In the genomic region with DNA sequence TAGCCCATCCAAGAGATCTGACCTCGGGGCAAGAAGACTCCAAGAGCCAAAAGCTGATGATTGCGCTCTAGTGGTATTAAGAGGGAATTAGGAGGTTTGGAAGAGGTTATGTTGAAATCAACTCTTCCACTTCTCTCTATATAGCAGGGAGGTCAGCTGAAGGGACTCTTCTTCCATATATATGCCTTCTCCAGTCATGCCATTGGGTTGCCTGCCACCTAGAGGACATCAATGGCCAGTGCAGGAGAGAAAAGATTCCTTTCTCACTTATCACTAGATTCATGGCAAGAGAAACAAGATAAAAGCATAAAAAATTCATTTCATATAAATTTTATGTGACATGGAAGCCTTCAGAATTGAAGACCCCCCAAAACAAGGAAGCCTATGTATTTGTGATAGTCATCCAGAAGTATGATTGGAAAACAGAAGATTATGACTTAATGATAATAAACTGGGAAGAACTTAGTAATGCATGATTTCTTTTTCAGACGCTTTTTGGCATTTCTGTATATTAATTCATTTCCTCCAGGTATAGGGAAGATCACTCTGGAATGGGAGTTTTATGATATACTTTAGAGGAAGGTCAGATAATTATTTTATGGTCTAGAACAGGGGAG, we compare ENCODE assay signal across 8 cellular contexts.
DNase-seq lines count a peak whose midpoint lies in the region; ATAC-seq and TF ChIP-seq lines count a peak whose summit lies in the region.

No MANE protein-coding gene starts in this region.

- no peaks in the 10 kb centered on the region for H3K9me3 ChIP-seq in ascending aorta

- H3K27me3 Mint-ChIP-seq in activated CD4-positive, alpha-beta T cell treated with anti-CD3 and anti-CD28 coated beads, Interleukin-2, amount 10 ng/mL, durations not matched to agents 7 days and 5 days = peaks cover 1% of the 10 kb centered on the region

- no peak overlapping the region for H3K4me3 ChIP-seq in ascending aorta

- no peak overlapping the region for H3K27ac Mint-ChIP-seq in activated CD4-positive, alpha-beta T cell treated with anti-CD3 and anti-CD28 coated beads, Interleukin-2, amount 10 ng/mL, durations not matched to agents 7 days and 5 days

- no peaks in the 10 kb centered on the region for H3K4me1 Mint-ChIP-seq in activated CD4-positive, alpha-beta T cell treated with anti-CD3 and anti-CD28 coated beads, Interleukin-2, amount 10 ng/mL, durations not matched to agents 7 days and 5 days

- peak; percentile 15 to 63 (median 48) for TF ChIP-seq CTCF in ascending aorta (IDR thresholded peaks at IDR 0.05)

- H3K4me1 ChIP-seq in ascending aorta = no peaks in the 10 kb centered on the region

- CTCF ChIA-PET in activated CD4-positive, alpha-beta T cell treated with anti-CD3 and anti-CD28 coated beads, Interleukin-2, amount 10 ng/mL, durations not matched to agents 7 days and 5 days (lab: Charles Lee) = no interaction called here

- POLR2A ChIA-PET in activated CD4-positive, alpha-beta T cell treated with anti-CD3 and anti-CD28 coated beads, Interleukin-2, amount 10 ng/mL, durations not matched to agents 7 days and 5 days (lab: Charles Lee) = no interaction called here

- H3K36me3 Mint-ChIP-seq in activated CD4-positive, alpha-beta T cell treated with anti-CD3 and anti-CD28 coated beads, Interleukin-2, amount 10 ng/mL, durations not matched to agents 7 days and 5 days (ENCODE audit: low read depth) = no peaks in the 10 kb centered on the region

- H3K36me3 ChIP-seq in ascending aorta = no peaks in the 10 kb centered on the region

- no peaks in the 10 kb centered on the region for H3K9me3 Mint-ChIP-seq in activated CD4-positive, alpha-beta T cell treated with anti-CD3 and anti-CD28 coated beads, Interleukin-2, amount 10 ng/mL, durations not matched to agents 7 days and 5 days

- peak; percentile 27 for DNase-seq in activated CD4-positive, alpha-beta T cell treated with anti-CD3 and anti-CD28 coated beads, Interleukin-2, amount 10 ng/mL, durations not matched to agents 7 days and 5 days
- DNase-seq in activated CD4-positive, alpha-beta T cell treated with anti-CD3 and anti-CD28 coated beads for 4 hours = no peak
- DNase-seq in HPDE6-E6E7 (ENCODE audit: extremely low spot score) (peak; percentile 46), NCI-H82 treated with DMSO at 0.1 percent for 48 hours (lab: John Stamatoyannopoulos, UW; ENCODE audit: unreplicated experiment) (peak; percentile 27), ascending aorta (ENCODE audit: low spot score in 2 of 2) (no peak), hepatic stellate cell (ENCODE audit: low spot score) (peak; percentile 32)
- DNase-seq in stimulated activated CD4-positive, alpha-beta T cell treated with anti-CD3 and anti-CD28 coated beads, Interleukin-1b, Interleukin-23, amount 100 ng/mL, for 48 hours = peak; percentile 29

- peak; percentile 99 for ATAC-seq in GM21619 (IDR thresholded peaks at IDR 0.05; ENCODE audit: unreplicated experiment)

- intact Hi-C loops in ascending aorta (cut with DNase I) = no loop called here

- no peak overlapping the region for H3K27ac ChIP-seq in ascending aorta

- no peaks in the 10 kb centered on the region for H3K27me3 ChIP-seq in ascending aorta

- H3K4me3 Mint-ChIP-seq in activated CD4-positive, alpha-beta T cell treated with anti-CD3 and anti-CD28 coated beads, Interleukin-2, amount 10 ng/mL, durations not matched to agents 7 days and 5 days = no peak overlapping the region

Comparison
In these comparisons a context has a peak if more than half of its experiments do, and no peak if none do; other contexts are left out.
1. DNase-seq: peak in activated CD4-positive, alpha-beta T cell treated with anti-CD3 and anti-CD28 coated beads, Interleukin-2, amount 10 ng/mL, durations not matched to agents 7 days and 5 days (single experiment), HPDE6-E6E7 (single experiment), NCI-H82 treated with DMSO at 0.1 percent for 48 hours (single experiment), hepatic stellate cell (single experiment) and stimulated activated CD4-positive, alpha-beta T cell treated with anti-CD3 and anti-CD28 coated beads, Interleukin-1b, Interleukin-23, amount 100 ng/mL, for 48 hours (single experiment); none in activated CD4-positive, alpha-beta T cell treated with anti-CD3 and anti-CD28 coated beads for 4 hours (0 of 2) and ascending aorta (0 of 2).